ENCODE assay signal across 12 cellular contexts in the genomic region with DNA sequence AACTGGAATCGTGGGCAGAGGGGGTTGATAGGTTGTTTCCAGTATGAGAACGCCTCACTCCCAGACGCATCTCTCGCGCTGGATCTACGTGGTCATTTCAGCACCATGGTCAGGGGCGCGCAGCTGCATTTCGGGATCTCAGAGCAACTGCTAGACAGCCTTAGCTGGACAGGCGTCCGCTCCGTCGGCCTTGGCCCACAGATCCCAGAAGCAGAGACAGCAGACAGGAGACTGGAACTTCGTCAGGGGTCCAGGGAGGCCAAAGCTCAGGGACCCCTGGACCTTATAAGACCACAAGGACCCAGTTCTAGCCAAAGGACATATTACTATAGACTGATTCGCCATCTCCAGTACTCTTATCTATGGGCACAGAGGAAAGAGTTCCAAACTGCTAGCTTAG. TPM values are rescaled to one million over a fixed set of nuclear protein-coding genes. Genes with fewer than 3 reads are reported as not detected.
DNase-seq lines count a peak whose midpoint lies in the region; ATAC-seq and TF ChIP-seq lines count a peak whose summit lies in the region.
"Had no signal": no experiment of that assay in that cellular context is flagged by ENCODE, and none has a peak within 500 bp of the region (broad histone marks: within the 10 kb centered on the region; RNA-seq: fewer than 3 reads in every experiment).

No MANE protein-coding gene starts in this region.

- no peak for TF ChIP-seq POLR2A in sigmoid colon (IDR thresholded peaks at IDR 0.05)

- peak; percentile 24 for DNase-seq in H4 (ENCODE audit: low spot score)
- peak; percentile 19 to 59 for DNase-seq in SJSA1 (ENCODE audit: low read depth in 1 of 2, low spot score in 2 of 2)
- peak; percentile 73 for DNase-seq in fibroblast of pulmonary artery (ENCODE audit: low read depth)
- DNase-seq in renal cortical epithelial cell (ENCODE audit: low read depth) = peak; percentile 30
- DNase-seq in SKM-1 treated with dmso at 0.1 percent for 144 hours (lab: John Stamatoyannopoulos, UW; ENCODE audit: unreplicated experiment) = no peak
- no peak for DNase-seq in NCI-H1436 (lab: John Stamatoyannopoulos, UW)
- no peak for DNase-seq in sigmoid colon
- DNase-seq: amniotic stem cell, natural killer cell, NCI-H1694 had no signal

- TF ChIP-seq CTCF in fibroblast of pulmonary artery (IDR thresholded peaks at IDR 0.05; ENCODE audit: low read length, missing control alignments) (no peak), sigmoid colon (IDR thresholded peaks at IDR 0.05) (no peak)

- H3K36me3 ChIP-seq in SJSA1 = no peaks in the 10 kb centered on the region
- H3K36me3 ChIP-seq in sigmoid colon = no peaks in the 10 kb centered on the region

- H3K27me3 ChIP-seq in SJSA1 (replicated peaks) = peaks cover 62% of the 10 kb centered on the region
- H3K27me3 ChIP-seq in sigmoid colon = peaks cover 37 to 80% (median 58%) of the 10 kb centered on the region in 3 donors

- intact Hi-C loops in sigmoid colon (cut with DNase I) = no loop called here

- H3K27ac ChIP-seq in SJSA1 (no peak overlapping the region), sigmoid colon (no peak overlapping the region)

- TF ChIP-seq EP300 in sigmoid colon (IDR thresholded peaks at IDR 0.05) = no peak

- WGBS in sigmoid colon, 2 donors = 9 to 10% methylated on average over 15 of the region's 15 CpGs

- no peaks in the 10 kb centered on the region for H3K9me3 ChIP-seq in SJSA1 (replicated peaks)
- H3K9me3 ChIP-seq in sigmoid colon = no peaks in the 10 kb centered on the region

- H3K4me1 ChIP-seq in SJSA1 (replicated peaks) (no peaks in the 10 kb centered on the region), sigmoid colon (peaks cover 0 to 14% (median 11%) of the 10 kb centered on the region in 4 donors)

- ATAC-seq in GM21526 (IDR thresholded peaks at IDR 0.05; ENCODE audit: low FRiP score, unreplicated experiment) = no peak

- H3K4me3 ChIP-seq in SJSA1 (no peak overlapping the region), fibroblast of pulmonary artery (replicated peaks; ENCODE audit: low read depth, low read length) (no peak overlapping the region), sigmoid colon (no peak overlapping the region)

RNA-seq across cellular contexts. Expression of gene NEUROG3, which starts 5.3 kb away (rescaled TPM):
- 0.14 TPM in 1 of 2 replicates, not detected in the other for total RNA-seq in H4 (2014; rRNA removed; shearing (Covaris generic))
- total RNA-seq in SJSA1 (2014; rRNA removed; shearing (Covaris generic)) = not detected in 2 replicates
- total RNA-seq in renal cortical epithelial cell = not detected in 2 replicates
- not detected for total RNA-seq in sigmoid colon
- polyA plus RNA-seq in sigmoid colon = 1 to 10 TPM; 1.2 to 1.4 (median 1.3) TPM
- total RNA-seq: natural killer cell, temporal lobe had no signal

Comparison
In these comparisons a context has a peak if more than half of its experiments do, and no peak if none do; other contexts are left out.
1. DNase-seq: peak in H4 (single experiment), SJSA1 (2 of 2), fibroblast of pulmonary artery (single experiment) and renal cortical epithelial cell (single experiment); none in SKM-1 treated with dmso at 0.1 percent for 144 hours (single experiment), NCI-H1436 (single experiment) and sigmoid colon (single experiment).